ENCODE assay signal across 8 cellular contexts in genomic region chr6:52994789-52995078, GRCh38. TPM values are rescaled to one million over a fixed set of nuclear protein-coding genes. Genes with fewer than 3 reads are reported as not detected.
DNase-seq lines count a peak whose midpoint lies in the region; ATAC-seq, FAIRE-seq and TF ChIP-seq lines count a peak whose summit lies in the region.

No MANE protein-coding gene starts in this region.

- H3K4me2 ChIP-seq in OCI-LY1 (ENCODE audit: low read length) (peak overlapping the region; percentile 86), astrocyte (ENCODE audit: low read length) (peak overlapping the region; percentile 87)

- peak overlapping the region; percentile 100 for H3K27ac Mint-ChIP-seq in astrocyte (ENCODE audit: unreplicated experiment)

- H3K27me3 ChIP-seq in OCI-LY1 (ENCODE audit: insufficient read depth, low read length) (no peaks in the 10 kb centered on the region; the same call in 1 of the 2 replicates), astrocyte (ENCODE audit: insufficient read depth, low read length) (no peaks in the 10 kb centered on the region), iPS-18a (ENCODE audit: control insufficient read depth, insufficient read depth, low read length) (no peaks in the 10 kb centered on the region), small intestine (ENCODE audit: control insufficient read depth in 2 of 2, insufficient read depth in 2 of 2, low read length in 2 of 2) (no peaks in the 10 kb centered on the region)

- H3K27me3 Mint-ChIP-seq in astrocyte (ENCODE audit: low read depth, unreplicated experiment): no peaks in the 10 kb centered on the region

- peak overlapping the region; percentile 97 for H3K4me3 Mint-ChIP-seq in astrocyte (ENCODE audit: unreplicated experiment)

- H3K27ac ChIP-seq in OCI-LY1 (ENCODE audit: low read depth, low read length, poor library complexity, severe bottlenecking) (no peak overlapping the region), astrocyte (ENCODE audit: low read depth, low read length) (peak overlapping the region; percentile 97), iPS-18a (ENCODE audit: low read length) (peak overlapping the region; percentile 89), small intestine (ENCODE audit: low read depth in 1 of 2, low read length in 1 of 2) (peak overlapping the region; percentile 78 to 90)

- H3K4me3 ChIP-seq in OCI-LY1 (ENCODE audit: low read depth, low read length, poor library complexity, severe bottlenecking) (peak overlapping the region; percentile 72), astrocyte (ENCODE audit: insufficient read depth, low read depth, low read length) (peak overlapping the region; percentile 81), iPS-18a (ENCODE audit: low read length) (peak overlapping the region; percentile 89), small intestine (ENCODE audit: low read depth in 1 of 2, low read length in 2 of 2) (peak overlapping the region; percentile 24 to 75)

- H3K9me2 ChIP-seq in OCI-LY1 (ENCODE audit: low read depth, low read length): no peaks in the 10 kb centered on the region

- H3K4me1 ChIP-seq in OCI-LY1 (ENCODE audit: insufficient read depth, low read length, severe bottlenecking) (peaks cover 21% of the 10 kb centered on the region), astrocyte (ENCODE audit: insufficient read depth, low read length) (peaks cover 30% of the 10 kb centered on the region), iPS-18a (ENCODE audit: control insufficient read depth, low read depth, low read length) (peaks cover 13% of the 10 kb centered on the region), small intestine (ENCODE audit: control insufficient read depth in 2 of 2, insufficient read depth in 1 of 2, low read depth in 1 of 2, low read length in 1 of 2) (no peaks in the 10 kb centered on the region)

- 0 to 3% (median 1%) methylated on average over 17 of the region's 17 CpGs for WGBS in small intestine, 3 donors

- peaks cover 4% of the 10 kb centered on the region; the same call in 1 of the 2 replicates for H3F3A ChIP-seq in OCI-LY1 (ENCODE audit: insufficient read depth, low read length)

- no peaks in the 10 kb centered on the region for H3K9me3 ChIP-seq in OCI-LY1 (ENCODE audit: low read length)
- no peaks in the 10 kb centered on the region for H3K9me3 ChIP-seq in astrocyte (ENCODE audit: insufficient read depth, low read depth, low read length)
- no peaks in the 10 kb centered on the region for H3K9me3 ChIP-seq in iPS-18a (ENCODE audit: control insufficient read depth, low read depth, low read length)
- no peaks in the 10 kb centered on the region for H3K9me3 ChIP-seq in small intestine (ENCODE audit: control insufficient read depth, low read depth)

- H3K4me1 Mint-ChIP-seq in astrocyte (ENCODE audit: low read depth, unreplicated experiment): peaks cover 13% of the 10 kb centered on the region

- DNase-seq in NCI-H2029 treated with DMSO at 0.1 percent for 48 hours (lab: John Stamatoyannopoulos, UW) (peak; percentile 64), NCI-H2029 (lab: John Stamatoyannopoulos, UW) (no peak), astrocyte (ENCODE audit: low read depth) (no peak), small intestine (no peak), NCI-H1694 (lab: John Stamatoyannopoulos, UW) (no peak)

- H3K9me3 Mint-ChIP-seq in astrocyte (ENCODE audit: unreplicated experiment): no peaks in the 10 kb centered on the region

- H4K20me1 ChIP-seq in OCI-LY1 (ENCODE audit: insufficient read depth, low read length) (no peaks in the 10 kb centered on the region), astrocyte (ENCODE audit: insufficient read depth, low read length) (no peaks in the 10 kb centered on the region)

- no peaks in the 10 kb centered on the region for H3K79me2 ChIP-seq in OCI-LY1 (ENCODE audit: insufficient read depth, low read length)
- H3K79me2 ChIP-seq in astrocyte (ENCODE audit: insufficient read depth, low read length): peaks cover 31% of the 10 kb centered on the region

- H3K36me3 Mint-ChIP-seq in astrocyte (ENCODE audit: low read depth, unreplicated experiment): peaks cover 4% of the 10 kb centered on the region

- peak overlapping the region; percentile 65 for H3K9ac ChIP-seq in OCI-LY1 (ENCODE audit: low read length)
- H3K9ac ChIP-seq in astrocyte (ENCODE audit: low read length): peak overlapping the region; percentile 94
- H3K9ac ChIP-seq in iPS-18a (ENCODE audit: low read length): peak overlapping the region; percentile 94

- H3K36me3 ChIP-seq in OCI-LY1 (ENCODE audit: insufficient read depth, low read length) (no peaks in the 10 kb centered on the region), astrocyte (ENCODE audit: insufficient read depth, low read length) (no peaks in the 10 kb centered on the region), iPS-18a (ENCODE audit: control insufficient read depth, low read depth, low read length) (no peaks in the 10 kb centered on the region), small intestine (ENCODE audit: control insufficient read depth in 2 of 2, insufficient read depth in 2 of 2, low read length in 2 of 2) (no peaks in the 10 kb centered on the region)

- no peak for FAIRE-seq in astrocyte (lab: Jason Lieb, UNC)
- FAIRE-seq in small intestine (lab: Jason Lieb, UNC): no peak

- no peak for TF ChIP-seq CTCF in OCI-LY1 (IDR thresholded peaks at IDR 0.05; ENCODE audit: low read length)
- TF ChIP-seq CTCF in astrocyte (IDR thresholded peaks at IDR 0.05; ENCODE audit: insufficient read depth, low read depth, low read length): no peak

- H2AFZ ChIP-seq in OCI-LY1 (ENCODE audit: low read length) (peak overlapping the region; percentile 85), astrocyte (ENCODE audit: low read depth, low read length) (peak overlapping the region; percentile 65)

- ATAC-seq in HG02763 (IDR thresholded peaks at IDR 0.05; ENCODE audit: unreplicated experiment): peak; percentile 12

RNA-seq across cellular contexts. Expression of gene GSTA4, which starts 0.3 kb away (rescaled TPM):
- total RNA-seq in astrocyte: 10.9 and 12.0 TPM in 2 replicates
- polyA plus RNA-seq in small intestine: 10 to 100 TPM; 11.3 to 24.2 (median 20.9) TPM
